ENCODE assay signal across 18 cellular contexts in the genomic region with DNA sequence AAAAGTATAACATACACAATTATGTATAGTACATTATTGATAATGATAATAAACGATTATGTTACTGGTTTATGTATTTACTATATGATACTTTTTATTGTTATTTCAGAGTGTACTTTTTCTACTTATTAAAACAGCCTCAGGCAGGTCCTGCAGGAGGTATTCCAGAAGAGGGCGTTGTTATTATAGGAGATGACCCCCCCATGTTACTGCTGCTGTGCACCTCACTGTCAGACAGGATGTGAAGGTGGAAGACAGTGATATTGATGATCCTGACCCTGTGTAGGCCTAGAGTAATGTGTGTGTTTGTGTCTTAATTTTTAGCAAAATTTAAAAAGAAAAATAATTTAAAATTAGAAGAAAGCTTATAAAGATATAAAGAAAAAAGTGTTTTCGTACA.
"Had no signal": no experiment of that assay in that cellular context is flagged by ENCODE, and none has a peak within 500 bp of the region (broad histone marks: within the 10 kb centered on the region; RNA-seq: fewer than 3 reads in every experiment).

No MANE protein-coding gene starts in this region.

- H3K4me1 ChIP-seq: body of pancreas, foreskin keratinocyte, psoas muscle, tibial nerve had no signal

- H3K9me3 ChIP-seq: body of pancreas, ovary, psoas muscle had no signal

- H3K27me3 ChIP-seq: body of pancreas, foreskin keratinocyte, hepatocyte, ovary, tibial nerve had no signal

- H3K27ac Mint-ChIP-seq: activated CD4-positive, alpha-beta T cell treated with anti-CD3 and anti-CD28 coated beads, Interleukin-2, amount 10 ng/mL, durations not matched to agents 7 days and 5 days; activated CD8-positive, alpha-beta T cell treated with anti-CD3 and anti-CD28 coated beads, Interleukin-2, amount 10 ng/mL, durations not matched to agents 7 days and 5 days; activated naive CD4-positive, alpha-beta T cell treated with anti-CD3 and anti-CD28 coated beads for 36 hours; activated T-cell treated with anti-CD3 and anti-CD28 coated beads, Interleukin-2, amount 50 U/mL, for 24 hours; activated T-helper 2 cell treated with anti-CD3 and anti-CD28 coated beads, Interferon-gamma antibody, Interleukin-2, Interleukin-4, amounts not matched to agents 10 μg/mL and 5 μg/mL and 100 μg/mL, durations not matched to agents 14 hours and 24 hours and 36 hours; naive thymus-derived CD8-positive, alpha-beta T cell had no signal

- H3K4me2 ChIP-seq: hepatocyte had no signal

- DNase-seq: activated CD4-positive, alpha-beta T cell treated with anti-CD3 and anti-CD28 coated beads, Interleukin-2, amount 10 ng/mL, durations not matched to agents 7 days and 5 days; activated CD4-positive, CD25-positive, alpha-beta regulatory T cell; activated CD8-positive, alpha-beta T cell treated with anti-CD3 and anti-CD28 coated beads, Interleukin-2, amount 10 ng/mL, durations not matched to agents 7 days and 5 days; activated naive CD4-positive, alpha-beta T cell treated with anti-CD3 and anti-CD28 coated beads for 36 hours; activated T-cell treated with anti-CD3 and anti-CD28 coated beads, Interleukin-2, amount 50 U/mL, for 24 hours; body of pancreas; dermis blood vessel endothelial cell; effector memory CD4-positive, alpha-beta T cell; foreskin keratinocyte; mesendoderm; naive thymus-derived CD8-positive, alpha-beta T cell; ovary; psoas muscle; right cardiac atrium; stimulated activated naive CD8-positive, alpha-beta T cell treated with anti-CD3 and anti-CD28 coated beads, Interleukin-15, Interleukin-2, amounts not matched to agents 100 U/mL and 50 U/mL, for 24 hours had no signal

- H3K4me3 ChIP-seq: body of pancreas, hepatocyte, ovary, psoas muscle, tibial nerve had no signal

- H3K36me3 ChIP-seq: ovary had no signal

- H3K4me3 Mint-ChIP-seq: activated CD4-positive, alpha-beta T cell treated with anti-CD3 and anti-CD28 coated beads, Interleukin-2, amount 10 ng/mL, durations not matched to agents 7 days and 5 days; activated CD8-positive, alpha-beta T cell treated with anti-CD3 and anti-CD28 coated beads, Interleukin-2, amount 10 ng/mL, durations not matched to agents 7 days and 5 days; activated naive CD4-positive, alpha-beta T cell treated with anti-CD3 and anti-CD28 coated beads for 36 hours; activated T-cell treated with anti-CD3 and anti-CD28 coated beads, Interleukin-2, amount 50 U/mL, for 24 hours; naive thymus-derived CD8-positive, alpha-beta T cell had no signal

- H3K9me3 Mint-ChIP-seq: activated T-helper 2 cell treated with anti-CD3 and anti-CD28 coated beads, Interferon-gamma antibody, Interleukin-2, Interleukin-4, amounts not matched to agents 10 μg/mL and 5 μg/mL and 100 μg/mL, durations not matched to agents 14 hours and 24 hours and 36 hours had no signal

- H3K27ac ChIP-seq: body of pancreas, foreskin keratinocyte, hepatocyte, ovary, psoas muscle, tibial nerve had no signal

- H3K27me3 Mint-ChIP-seq: activated CD4-positive, alpha-beta T cell treated with anti-CD3 and anti-CD28 coated beads, Interleukin-2, amount 10 ng/mL, durations not matched to agents 7 days and 5 days had no signal

- H3K79me2 ChIP-seq: hepatocyte had no signal

- ATAC-seq: activated CD8-positive, alpha-beta T cell treated with anti-CD3 and anti-CD28 coated beads, Interleukin-2, amount 10 ng/mL, durations not matched to agents 7 days and 5 days; body of pancreas; foreskin keratinocyte; naive thymus-derived CD8-positive, alpha-beta T cell; psoas muscle; right cardiac atrium; stimulated activated naive CD8-positive, alpha-beta T cell treated with anti-CD3 and anti-CD28 coated beads, Interleukin-15, Interleukin-2, amounts not matched to agents 100 U/mL and 50 U/mL, for 24 hours had no signal

- H2AFZ ChIP-seq: hepatocyte had no signal

- H3K4me1 Mint-ChIP-seq: activated CD4-positive, alpha-beta T cell treated with anti-CD3 and anti-CD28 coated beads, Interleukin-2, amount 10 ng/mL, durations not matched to agents 7 days and 5 days had no signal
